In the genomic region with DNA sequence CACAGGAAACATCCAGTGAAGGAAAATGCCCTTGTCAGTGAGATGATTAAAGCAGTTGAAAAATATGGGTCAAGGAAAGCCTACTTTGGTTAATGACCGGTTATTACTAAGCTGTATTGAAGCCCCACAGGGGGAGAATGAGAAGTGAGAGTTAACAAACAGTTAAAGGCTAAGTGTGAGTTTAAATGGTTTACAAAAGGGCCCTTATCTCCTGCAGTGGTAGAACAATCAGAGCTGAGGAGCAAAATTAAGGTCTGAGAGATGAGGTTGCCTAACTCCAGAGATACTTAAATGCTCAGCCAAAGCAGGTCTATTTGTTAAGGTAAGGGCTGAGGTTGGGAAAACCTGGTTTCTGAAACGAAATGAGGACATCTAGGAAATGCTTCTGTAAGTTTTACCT, we compare ENCODE assay signal across 2 cellular contexts.
TF ChIP-seq lines count a peak whose summit lies in the region.

No MANE protein-coding gene starts in this region.

TF ChIP-seq in GM23338, 12 proteins besides CTCF, POLR2A, EP300 and RAD21:
- TF ChIP-seq REST (IDR thresholded peaks at IDR 0.05; ENCODE audit: unreplicated experiment) = no peak
- TF ChIP-seq JUNB (IDR thresholded peaks at IDR 0.05; ENCODE audit: unreplicated experiment) = no peak
- TF ChIP-seq, protein P1, sequence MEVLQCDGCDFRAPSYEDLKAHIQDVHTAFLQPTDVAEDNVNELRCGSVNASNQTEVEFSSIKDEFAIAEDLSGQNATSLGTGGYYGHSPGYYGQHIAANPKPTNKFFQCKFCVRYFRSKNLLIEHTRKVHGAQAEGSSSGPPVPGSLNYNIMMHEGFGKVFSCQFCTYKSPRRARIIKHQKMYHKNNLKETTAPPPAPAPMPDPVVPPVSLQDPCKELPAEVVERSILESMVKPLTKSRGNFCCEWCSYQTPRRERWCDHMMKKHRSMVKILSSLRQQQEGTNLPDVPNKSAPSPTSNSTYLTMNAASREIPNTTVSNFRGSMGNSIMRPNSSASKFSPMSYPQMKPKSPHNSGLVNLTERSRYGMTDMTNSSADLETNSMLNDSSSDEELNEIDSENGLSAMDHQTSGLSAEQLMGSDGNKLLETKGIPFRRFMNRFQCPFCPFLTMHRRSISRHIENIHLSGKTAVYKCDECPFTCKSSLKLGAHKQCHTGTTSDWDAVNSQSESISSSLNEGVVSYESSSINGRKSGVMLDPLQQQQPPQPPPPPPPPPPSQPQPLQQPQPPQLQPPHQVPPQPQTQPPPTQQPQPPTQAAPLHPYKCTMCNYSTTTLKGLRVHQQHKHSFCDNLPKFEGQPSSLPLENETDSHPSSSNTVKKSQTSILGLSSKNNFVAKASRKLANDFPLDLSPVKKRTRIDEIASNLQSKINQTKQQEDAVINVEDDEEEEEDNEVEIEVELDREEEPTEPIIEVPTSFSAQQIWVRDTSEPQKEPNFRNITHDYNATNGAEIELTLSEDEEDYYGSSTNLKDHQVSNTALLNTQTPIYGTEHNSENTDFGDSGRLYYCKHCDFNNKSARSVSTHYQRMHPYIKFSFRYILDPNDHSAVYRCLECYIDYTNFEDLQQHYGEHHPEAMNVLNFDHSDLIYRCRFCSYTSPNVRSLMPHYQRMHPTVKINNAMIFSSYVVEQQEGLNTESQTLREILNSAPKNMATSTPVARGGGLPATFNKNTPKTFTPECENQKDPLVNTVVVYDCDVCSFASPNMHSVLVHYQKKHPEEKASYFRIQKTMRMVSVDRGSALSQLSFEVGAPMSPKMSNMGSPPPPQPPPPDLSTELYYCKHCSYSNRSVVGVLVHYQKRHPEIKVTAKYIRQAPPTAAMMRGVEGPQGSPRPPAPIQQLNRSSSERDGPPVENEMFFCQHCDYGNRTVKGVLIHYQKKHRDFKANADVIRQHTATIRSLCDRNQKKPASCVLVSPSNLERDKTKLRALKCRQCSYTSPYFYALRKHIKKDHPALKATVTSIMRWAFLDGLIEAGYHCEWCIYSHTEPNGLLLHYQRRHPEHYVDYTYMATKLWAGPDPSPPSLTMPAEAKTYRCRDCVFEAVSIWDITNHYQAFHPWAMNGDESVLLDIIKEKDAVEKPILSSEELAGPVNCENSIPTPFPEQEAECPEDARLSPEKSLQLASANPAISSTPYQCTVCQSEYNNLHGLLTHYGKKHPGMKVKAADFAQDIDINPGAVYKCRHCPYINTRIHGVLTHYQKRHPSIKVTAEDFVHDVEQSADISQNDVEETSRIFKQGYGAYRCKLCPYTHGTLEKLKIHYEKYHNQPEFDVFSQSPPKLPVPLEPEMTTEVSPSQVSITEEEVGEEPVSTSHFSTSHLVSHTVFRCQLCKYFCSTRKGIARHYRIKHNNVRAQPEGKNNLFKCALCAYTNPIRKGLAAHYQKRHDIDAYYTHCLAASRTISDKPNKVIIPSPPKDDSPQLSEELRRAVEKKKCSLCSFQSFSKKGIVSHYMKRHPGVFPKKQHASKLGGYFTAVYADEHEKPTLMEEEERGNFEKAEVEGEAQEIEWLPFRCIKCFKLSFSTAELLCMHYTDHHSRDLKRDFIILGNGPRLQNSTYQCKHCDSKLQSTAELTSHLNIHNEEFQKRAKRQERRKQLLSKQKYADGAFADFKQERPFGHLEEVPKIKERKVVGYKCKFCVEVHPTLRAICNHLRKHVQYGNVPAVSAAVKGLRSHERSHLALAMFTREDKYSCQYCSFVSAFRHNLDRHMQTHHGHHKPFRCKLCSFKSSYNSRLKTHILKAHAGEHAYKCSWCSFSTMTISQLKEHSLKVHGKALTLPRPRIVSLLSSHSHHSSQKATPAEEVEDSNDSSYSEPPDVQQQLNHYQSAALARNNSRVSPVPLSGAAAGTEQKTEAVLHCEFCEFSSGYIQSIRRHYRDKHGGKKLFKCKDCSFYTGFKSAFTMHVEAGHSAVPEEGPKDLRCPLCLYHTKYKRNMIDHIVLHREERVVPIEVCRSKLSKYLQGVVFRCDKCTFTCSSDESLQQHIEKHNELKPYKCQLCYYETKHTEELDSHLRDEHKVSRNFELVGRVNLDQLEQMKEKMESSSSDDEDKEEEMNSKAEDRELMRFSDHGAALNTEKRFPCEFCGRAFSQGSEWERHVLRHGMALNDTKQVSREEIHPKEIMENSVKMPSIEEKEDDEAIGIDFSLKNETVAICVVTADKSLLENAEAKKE (CRISPR knock-in tag; IDR thresholded peaks at IDR 0.05) = peak; percentile 90
- no peak for TF ChIP-seq EZH2 (IDR thresholded peaks at IDR 0.05; ENCODE audit: low read depth, unreplicated experiment)
- TF ChIP-seq ZNF331 (CRISPR knock-in tag; IDR thresholded peaks at IDR 0.05; ENCODE audit: low read depth) = no peak
- no peak for TF ChIP-seq EZH2phosphoT487 (IDR thresholded peaks at IDR 0.05; ENCODE audit: unreplicated experiment)
- TF ChIP-seq, protein P2, sequence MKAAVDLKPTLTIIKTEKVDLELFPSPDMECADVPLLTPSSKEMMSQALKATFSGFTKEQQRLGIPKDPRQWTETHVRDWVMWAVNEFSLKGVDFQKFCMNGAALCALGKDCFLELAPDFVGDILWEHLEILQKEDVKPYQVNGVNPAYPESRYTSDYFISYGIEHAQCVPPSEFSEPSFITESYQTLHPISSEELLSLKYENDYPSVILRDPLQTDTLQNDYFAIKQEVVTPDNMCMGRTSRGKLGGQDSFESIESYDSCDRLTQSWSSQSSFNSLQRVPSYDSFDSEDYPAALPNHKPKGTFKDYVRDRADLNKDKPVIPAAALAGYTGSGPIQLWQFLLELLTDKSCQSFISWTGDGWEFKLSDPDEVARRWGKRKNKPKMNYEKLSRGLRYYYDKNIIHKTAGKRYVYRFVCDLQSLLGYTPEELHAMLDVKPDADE (IDR thresholded peaks at IDR 0.05) = no peak

TF ChIP-seq in WTC11, 78 proteins besides CTCF, POLR2A, EP300 and RAD21 (continued from another document):
- TF ChIP-seq, protein P3, sequence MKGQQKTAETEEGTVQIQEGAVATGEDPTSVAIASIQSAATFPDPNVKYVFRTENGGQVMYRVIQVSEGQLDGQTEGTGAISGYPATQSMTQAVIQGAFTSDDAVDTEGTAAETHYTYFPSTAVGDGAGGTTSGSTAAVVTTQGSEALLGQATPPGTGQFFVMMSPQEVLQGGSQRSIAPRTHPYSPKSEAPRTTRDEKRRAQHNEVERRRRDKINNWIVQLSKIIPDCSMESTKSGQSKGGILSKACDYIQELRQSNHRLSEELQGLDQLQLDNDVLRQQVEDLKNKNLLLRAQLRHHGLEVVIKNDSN (CRISPR knock-in tag; IDR thresholded peaks at IDR 0.05) = no peak
- TF ChIP-seq FOXP1 (CRISPR knock-in tag; IDR thresholded peaks at IDR 0.05; ENCODE audit: borderline replicate concordance) (no peak), NR1H2 (CRISPR knock-in tag; IDR thresholded peaks at IDR 0.05) (no peak), NR3C1 (CRISPR knock-in tag; conservative IDR thresholded peaks at IDR 0.05; ENCODE audit: low read depth) (no peak), MYBL2 (CRISPR knock-in tag; IDR thresholded peaks at IDR 0.05) (no peak), HMGXB4 (CRISPR knock-in tag; IDR thresholded peaks at IDR 0.05) (no peak), SP1 (CRISPR knock-in tag; conservative IDR thresholded peaks at IDR 0.05) (no peak), ZNF416 (CRISPR knock-in tag; IDR thresholded peaks at IDR 0.05) (no peak), IRF2 (CRISPR knock-in tag; IDR thresholded peaks at IDR 0.05; ENCODE audit: borderline replicate concordance, low read depth) (no peak), GTF2I (CRISPR knock-in tag; conservative IDR thresholded peaks at IDR 0.05) (no peak), GABPB1 (CRISPR knock-in tag; IDR thresholded peaks at IDR 0.05) (no peak), ZNF138 (CRISPR knock-in tag; conservative IDR thresholded peaks at IDR 0.05) (no peak), MAX (CRISPR knock-in tag; IDR thresholded peaks at IDR 0.05) (no peak)
- TF ChIP-seq, protein P4, sequence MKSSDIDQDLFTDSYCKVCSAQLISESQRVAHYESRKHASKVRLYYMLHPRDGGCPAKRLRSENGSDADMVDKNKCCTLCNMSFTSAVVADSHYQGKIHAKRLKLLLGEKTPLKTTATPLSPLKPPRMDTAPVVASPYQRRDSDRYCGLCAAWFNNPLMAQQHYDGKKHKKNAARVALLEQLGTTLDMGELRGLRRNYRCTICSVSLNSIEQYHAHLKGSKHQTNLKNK (CRISPR knock-in tag; IDR thresholded peaks at IDR 0.05) = 0 out of 2 replicates have a peak, but pooled peaks have one; percentile 19
- TF ChIP-seq, protein P5, sequence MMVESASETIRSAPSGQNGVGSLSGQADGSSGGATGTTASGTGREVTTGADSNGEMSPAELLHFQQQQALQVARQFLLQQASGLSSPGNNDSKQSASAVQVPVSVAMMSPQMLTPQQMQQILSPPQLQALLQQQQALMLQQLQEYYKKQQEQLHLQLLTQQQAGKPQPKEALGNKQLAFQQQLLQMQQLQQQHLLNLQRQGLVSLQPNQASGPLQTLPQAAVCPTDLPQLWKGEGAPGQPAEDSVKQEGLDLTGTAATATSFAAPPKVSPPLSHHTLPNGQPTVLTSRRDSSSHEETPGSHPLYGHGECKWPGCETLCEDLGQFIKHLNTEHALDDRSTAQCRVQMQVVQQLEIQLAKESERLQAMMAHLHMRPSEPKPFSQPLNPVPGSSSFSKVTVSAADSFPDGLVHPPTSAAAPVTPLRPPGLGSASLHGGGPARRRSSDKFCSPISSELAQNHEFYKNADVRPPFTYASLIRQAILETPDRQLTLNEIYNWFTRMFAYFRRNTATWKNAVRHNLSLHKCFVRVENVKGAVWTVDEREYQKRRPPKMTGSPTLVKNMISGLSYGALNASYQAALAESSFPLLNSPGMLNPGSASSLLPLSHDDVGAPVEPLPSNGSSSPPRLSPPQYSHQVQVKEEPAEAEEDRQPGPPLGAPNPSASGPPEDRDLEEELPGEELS (CRISPR knock-in tag; IDR thresholded peaks at IDR 0.05) = 0 out of 2 replicates have a peak, but pooled peaks have one; percentile 11
